Comparison of ENCODE assay signal across 8 cellular contexts in genomic region chr11:67022961-67023956, GRCh38. TPM values are rescaled to one million over a fixed set of nuclear protein-coding genes. Genes with fewer than 3 reads are reported as not detected.
DNase-seq lines count a peak whose midpoint lies in the region; ATAC-seq and TF ChIP-seq lines count a peak whose summit lies in the region.

A gene with protein sequence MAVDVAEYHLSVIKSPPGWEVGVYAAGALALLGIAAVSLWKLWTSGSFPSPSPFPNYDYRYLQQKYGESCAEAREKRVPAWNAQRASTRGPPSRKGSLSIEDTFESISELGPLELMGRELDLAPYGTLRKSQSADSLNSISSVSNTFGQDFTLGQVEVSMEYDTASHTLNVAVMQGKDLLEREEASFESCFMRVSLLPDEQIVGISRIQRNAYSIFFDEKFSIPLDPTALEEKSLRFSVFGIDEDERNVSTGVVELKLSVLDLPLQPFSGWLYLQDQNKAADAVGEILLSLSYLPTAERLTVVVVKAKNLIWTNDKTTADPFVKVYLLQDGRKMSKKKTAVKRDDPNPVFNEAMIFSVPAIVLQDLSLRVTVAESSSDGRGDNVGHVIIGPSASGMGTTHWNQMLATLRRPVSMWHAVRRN (plus strand): TSS chr11:67023134. CDS start chr11:67030145, 7,011 bp downstream.

- H3K36me3 Mint-ChIP-seq in stimulated activated effector memory CD8-positive, alpha-beta T cell treated with anti-CD3 and anti-CD28 coated beads, Interleukin-12 subunit alpha, Interleukin-12 subunit beta, amount 100 ng/mL, for 72 hours: no peaks in the 10 kb centered on the region

- no peak for ATAC-seq in stimulated activated effector memory CD8-positive, alpha-beta T cell treated with anti-CD3 and anti-CD28 coated beads, Interleukin-12 subunit alpha, Interleukin-12 subunit beta, amount 100 ng/mL, for 72 hours
- no peak for ATAC-seq in GM21526 (IDR thresholded peaks at IDR 0.05; ENCODE audit: low FRiP score, unreplicated experiment)

- H3K27ac ChIP-seq in ascending aorta: peak within 1 kb of the TSS; percentile 22 to 40

- H3K4me3 Mint-ChIP-seq in stimulated activated effector memory CD8-positive, alpha-beta T cell treated with anti-CD3 and anti-CD28 coated beads, Interleukin-12 subunit alpha, Interleukin-12 subunit beta, amount 100 ng/mL, for 72 hours: peak within 1 kb of the TSS; percentile 71

- H3K27ac Mint-ChIP-seq in stimulated activated effector memory CD8-positive, alpha-beta T cell treated with anti-CD3 and anti-CD28 coated beads, Interleukin-12 subunit alpha, Interleukin-12 subunit beta, amount 100 ng/mL, for 72 hours: no peak within 1 kb of the TSS

- peaks cover 43% of the 10 kb centered on the region for H3K4me1 Mint-ChIP-seq in stimulated activated effector memory CD8-positive, alpha-beta T cell treated with anti-CD3 and anti-CD28 coated beads, Interleukin-12 subunit alpha, Interleukin-12 subunit beta, amount 100 ng/mL, for 72 hours

- H3K4me3 ChIP-seq in ascending aorta: peak within 1 kb of the TSS; percentile 53 to 75

- H3K9me3 ChIP-seq in ascending aorta: no peaks in the 10 kb centered on the region

- intact Hi-C loops in ascending aorta (cut with DNase I): loop anchor here (2.0 kb wide), 1 partner anchor 64 kb away; the partner anchor contains the start of gene PC

- no peak for TF ChIP-seq CTCF in ascending aorta (IDR thresholded peaks at IDR 0.05)

- H3K9me3 Mint-ChIP-seq in stimulated activated effector memory CD8-positive, alpha-beta T cell treated with anti-CD3 and anti-CD28 coated beads, Interleukin-12 subunit alpha, Interleukin-12 subunit beta, amount 100 ng/mL, for 72 hours: no peaks in the 10 kb centered on the region

- no peaks in the 10 kb centered on the region for H3K27me3 ChIP-seq in ascending aorta

- no peaks in the 10 kb centered on the region for H3K36me3 ChIP-seq in ascending aorta

- DNase-seq in stimulated activated CD4-positive, alpha-beta T cell treated with anti-CD3 and anti-CD28 coated beads, Interleukin-12 subunit alpha, Interleukin-12 subunit beta, amount 100 ng/mL, for 4 hours: peak; percentile 16
- DNase-seq in stimulated activated CD4-positive, alpha-beta T cell treated with anti-CD3 and anti-CD28 coated beads, Interleukin-2, amount 100 ng/mL, for 48 hours: no peak
- DNase-seq in ascending aorta (ENCODE audit: low spot score in 2 of 2): no peak
- DNase-seq in iPS-NIHi11 (ENCODE audit: low spot score): peak; percentile 77
- no peak for DNase-seq in stimulated activated effector memory CD8-positive, alpha-beta T cell treated with anti-CD3 and anti-CD28 coated beads, Interleukin-12 subunit alpha, Interleukin-12 subunit beta, amount 100 ng/mL, for 72 hours (ENCODE audit: low spot score in 2 of 2)
- no peak for DNase-seq in effector CD4-positive, alpha-beta T cell
- no peak for DNase-seq in NCI-H774 (lab: John Stamatoyannopoulos, UW)

- H3K4me1 ChIP-seq in ascending aorta: peaks cover 8 to 13% of the 10 kb centered on the region in 2 donors

RNA-seq across cellular contexts. Expression of the gene that starts here (rescaled TPM):
- total RNA-seq in ascending aorta: 6.3 TPM

Comparison
In these comparisons a context has a peak if more than half of its experiments do, and no peak if none do; other contexts are left out.
1. DNase-seq: peak in stimulated activated CD4-positive, alpha-beta T cell treated with anti-CD3 and anti-CD28 coated beads, Interleukin-12 subunit alpha, Interleukin-12 subunit beta, amount 100 ng/mL, for 4 hours (single experiment) and iPS-NIHi11 (single experiment); none in stimulated activated CD4-positive, alpha-beta T cell treated with anti-CD3 and anti-CD28 coated beads, Interleukin-2, amount 100 ng/mL, for 48 hours (0 of 2), ascending aorta (0 of 2), stimulated activated effector memory CD8-positive, alpha-beta T cell treated with anti-CD3 and anti-CD28 coated beads, Interleukin-12 subunit alpha, Interleukin-12 subunit beta, amount 100 ng/mL, for 72 hours (0 of 2), effector CD4-positive, alpha-beta T cell (single experiment) and NCI-H774 (single experiment).